Comparison of ENCODE assay signal across 11 cellular contexts in genomic region chr1:167708940-167709389, GRCh38. TPM values are rescaled to one million over a fixed set of nuclear protein-coding genes. Genes with fewer than 3 reads are reported as not detected.
A peak's percentile ranks its signal among the peaks of the same experiment; 100 is the strongest.
DNase-seq lines count a peak whose midpoint lies in the region; ATAC-seq and TF ChIP-seq lines count a peak whose summit lies in the region.
"Had no signal": no experiment of that assay in that cellular context is flagged by ENCODE, and none has a peak within 500 bp of the region (broad histone marks: within the 10 kb centered on the region; RNA-seq: fewer than 3 reads in every experiment).

No MANE protein-coding gene starts in this region.

- peaks cover 48% of the 10 kb centered on the region for H3K4me1 Mint-ChIP-seq in stimulated activated naive CD8-positive, alpha-beta T cell treated with anti-CD3 and anti-CD28 coated beads, Interleukin-15, Interleukin-2, amounts not matched to agents 100 ng/mL and 50 ng/mL, for 24 hours (ENCODE audit: low read depth)
- peaks cover 50% of the 10 kb centered on the region for H3K4me1 Mint-ChIP-seq in stimulated activated naive CD8-positive, alpha-beta T cell treated with anti-CD3 and anti-CD28 coated beads, Interleukin-15, amount 100 ng/mL, for 72 hours
- peaks cover 48% of the 10 kb centered on the region for H3K4me1 Mint-ChIP-seq in activated naive CD8-positive, alpha-beta T cell treated with anti-CD3 and anti-CD28 coated beads, Interleukin-2, amount 50 U/mL, for 24 hours

- H3K4me1 ChIP-seq in breast epithelium, result no peaks in the 10 kb centered on the region

- H3K36me3 Mint-ChIP-seq in stimulated activated naive CD8-positive, alpha-beta T cell treated with anti-CD3 and anti-CD28 coated beads, Interleukin-15, Interleukin-2, amounts not matched to agents 100 ng/mL and 50 ng/mL, for 24 hours (ENCODE audit: low read depth), result peaks cover 10% of the 10 kb centered on the region
- H3K36me3 Mint-ChIP-seq in activated naive CD8-positive, alpha-beta T cell treated with anti-CD3 and anti-CD28 coated beads, Interleukin-2, amount 50 U/mL, for 24 hours (ENCODE audit: low read depth), result peaks cover 4% of the 10 kb centered on the region

- H3K9me3 Mint-ChIP-seq in stimulated activated naive CD8-positive, alpha-beta T cell treated with anti-CD3 and anti-CD28 coated beads, Interleukin-15, Interleukin-2, amounts not matched to agents 100 ng/mL and 50 ng/mL, for 24 hours, result no peaks in the 10 kb centered on the region
- H3K9me3 Mint-ChIP-seq in stimulated activated naive CD8-positive, alpha-beta T cell treated with anti-CD3 and anti-CD28 coated beads, Interleukin-15, amount 100 ng/mL, for 72 hours, result no peaks in the 10 kb centered on the region
- no peaks in the 10 kb centered on the region for H3K9me3 Mint-ChIP-seq in activated naive CD8-positive, alpha-beta T cell treated with anti-CD3 and anti-CD28 coated beads, Interleukin-2, amount 50 U/mL, for 24 hours

- H3K27me3 Mint-ChIP-seq in stimulated activated naive CD8-positive, alpha-beta T cell treated with anti-CD3 and anti-CD28 coated beads, Interleukin-15, Interleukin-2, amounts not matched to agents 100 ng/mL and 50 ng/mL, for 24 hours, result no peaks in the 10 kb centered on the region
- H3K27me3 Mint-ChIP-seq in stimulated activated naive CD8-positive, alpha-beta T cell treated with anti-CD3 and anti-CD28 coated beads, Interleukin-15, amount 100 ng/mL, for 72 hours, result no peaks in the 10 kb centered on the region
- H3K27me3 Mint-ChIP-seq in activated naive CD8-positive, alpha-beta T cell treated with anti-CD3 and anti-CD28 coated beads, Interleukin-2, amount 50 U/mL, for 24 hours, result no peaks in the 10 kb centered on the region

- H3K27me3 ChIP-seq in breast epithelium, result no peaks in the 10 kb centered on the region
- H3K27me3 ChIP-seq: upper lobe of left lung had no signal

- H3K27ac ChIP-seq in breast epithelium, result no peak overlapping the region
- H3K27ac ChIP-seq: upper lobe of left lung had no signal

- H3K36me3 ChIP-seq in breast epithelium, result no peaks in the 10 kb centered on the region

- intact Hi-C loops in breast epithelium (cut with DNase I; ENCODE audit: low total_unique reads), result no loop called here

- DNase-seq in stimulated activated naive CD8-positive, alpha-beta T cell treated with anti-CD3 and anti-CD28 coated beads, Interleukin-15, amount 100 ng/mL, for 72 hours, result no peak
- DNase-seq in HT1080 (ENCODE audit: low read depth), result peak; percentile 79
- DNase-seq in activated naive CD8-positive, alpha-beta T cell treated with anti-CD3 and anti-CD28 coated beads, Interleukin-2, amount 50 U/mL, for 24 hours, result no peak
- no peak for DNase-seq in breast epithelium (ENCODE audit: low spot score in 2 of 2)
- DNase-seq in GM13977 (ENCODE audit: low spot score), result no peak
- DNase-seq in GM19240 (ENCODE audit: insufficient read length, low spot score), result no peak
- no peak for DNase-seq in NCI-H2081 treated with DMSO at 0.1 percent for 48 hours (lab: John Stamatoyannopoulos, UW)
- DNase-seq: NCI-H446; stimulated activated CD4-positive, alpha-beta T cell treated with anti-CD3 and anti-CD28 coated beads, Interleukin-2, amount 100 ng/mL, for 24 hours; upper lobe of left lung had no signal

- TF ChIP-seq CTCF in breast epithelium (IDR thresholded peaks at IDR 0.05), result no peak
- TF ChIP-seq CTCF in GM13977 (IDR thresholded peaks at IDR 0.05; ENCODE audit: extremely low read depth, insufficient read depth, missing control alignments), result no peak

- H3K4me3 Mint-ChIP-seq in stimulated activated naive CD8-positive, alpha-beta T cell treated with anti-CD3 and anti-CD28 coated beads, Interleukin-15, Interleukin-2, amounts not matched to agents 100 ng/mL and 50 ng/mL, for 24 hours, result no peak overlapping the region
- no peak overlapping the region for H3K4me3 Mint-ChIP-seq in stimulated activated naive CD8-positive, alpha-beta T cell treated with anti-CD3 and anti-CD28 coated beads, Interleukin-15, amount 100 ng/mL, for 72 hours
- no peak overlapping the region for H3K4me3 Mint-ChIP-seq in activated naive CD8-positive, alpha-beta T cell treated with anti-CD3 and anti-CD28 coated beads, Interleukin-2, amount 50 U/mL, for 24 hours

- no peaks in the 10 kb centered on the region for H3K9me3 ChIP-seq in breast epithelium
- H3K9me3 ChIP-seq: upper lobe of left lung had no signal

- no peak for ATAC-seq in stimulated activated naive CD8-positive, alpha-beta T cell treated with anti-CD3 and anti-CD28 coated beads, Interleukin-15, amount 100 ng/mL, for 72 hours
- peak; percentile 12 for ATAC-seq in activated naive CD8-positive, alpha-beta T cell treated with anti-CD3 and anti-CD28 coated beads, Interleukin-2, amount 50 U/mL, for 24 hours

- H3K4me3 ChIP-seq in breast epithelium, result no peak overlapping the region
- H3K4me3 ChIP-seq: upper lobe of left lung had no signal

- TF ChIP-seq POLR2A in breast epithelium (IDR thresholded peaks at IDR 0.05), result no peak

- in situ Hi-C loops in GM13977 (cut with MboI; ENCODE audit: low pct_unique_long_range_greater_than_20kb, low sequenced_read_pairs, unreplicated experiment), result no loop called here

- H3K27ac Mint-ChIP-seq in stimulated activated naive CD8-positive, alpha-beta T cell treated with anti-CD3 and anti-CD28 coated beads, Interleukin-15, Interleukin-2, amounts not matched to agents 100 ng/mL and 50 ng/mL, for 24 hours, result peak overlapping the region; percentile 70
- H3K27ac Mint-ChIP-seq in stimulated activated naive CD8-positive, alpha-beta T cell treated with anti-CD3 and anti-CD28 coated beads, Interleukin-15, amount 100 ng/mL, for 72 hours, result peak overlapping the region in 1 of 2 donors; percentile 56
- H3K27ac Mint-ChIP-seq in activated naive CD8-positive, alpha-beta T cell treated with anti-CD3 and anti-CD28 coated beads, Interleukin-2, amount 50 U/mL, for 24 hours, result peak overlapping the region; percentile 79

RNA-seq across cellular contexts. Expression of gene MPZL1, which starts 12.8 kb away (rescaled TPM):
- total RNA-seq in HT1080 (2014; rRNA removed; shearing (Covaris generic)), result 67.6 and 70.0 TPM in 2 replicates
- 46.2 and 55.0 TPM in 2 replicates for polyA plus RNA-seq in HT1080 (2015; cell fraction: cytosol; rRNA removed)
- 43.0 and 51.1 TPM in 2 replicates for polyA plus RNA-seq in HT1080 (2015; cell fraction: nucleus; rRNA removed)
- 10 to 100 TPM; 43.5 to 86.8 (median 86.2) TPM for total RNA-seq in breast epithelium
